In genomic region chr21:45356251-45356650, GRCh38 we compare ENCODE assay signal across 15 cellular contexts. TPM values are rescaled to one million over a fixed set of nuclear protein-coding genes. Genes with fewer than 3 reads are reported as not detected.
DNase-seq lines count a peak whose midpoint lies in the region; ATAC-seq and TF ChIP-seq lines count a peak whose summit lies in the region.
"Had no signal": no experiment of that assay in that cellular context is flagged by ENCODE, and none has a peak within 500 bp of the region (broad histone marks: within the 10 kb centered on the region; RNA-seq: fewer than 3 reads in every experiment).

No MANE protein-coding gene starts in this region.

- H3K27me3 Mint-ChIP-seq in endothelial cell (ENCODE audit: unreplicated experiment), result peaks cover 4% of the 10 kb centered on the region
- H3K27me3 Mint-ChIP-seq in mesothelial cell of epicardium (ENCODE audit: low read depth), result peaks cover 6% of the 10 kb centered on the region

- no peak overlapping the region for H3K27ac ChIP-seq in A673 (ENCODE audit: low read depth, low read length, poor library complexity, severe bottlenecking)
- H3K27ac ChIP-seq in HUES48 (ENCODE audit: low read depth, low read length), result peak overlapping the region; percentile 66

- no peaks in the 10 kb centered on the region for H3K9me3 ChIP-seq in A673 (ENCODE audit: low read depth, low read length, poor library complexity, severe bottlenecking)
- H3K9me3 ChIP-seq in HUES48 (ENCODE audit: control insufficient read depth, insufficient read depth, low read length), result no peaks in the 10 kb centered on the region
- H3K9me3 ChIP-seq: upper lobe of right lung had no signal

- peaks cover 5% of the 10 kb centered on the region for H3K4me1 Mint-ChIP-seq in endothelial cell (ENCODE audit: unreplicated experiment)
- peaks cover 60% of the 10 kb centered on the region for H3K4me1 Mint-ChIP-seq in mesothelial cell of epicardium

- H3K27ac Mint-ChIP-seq in endothelial cell (ENCODE audit: unreplicated experiment) (no peak overlapping the region), mesothelial cell of epicardium (peak overlapping the region; percentile 15)
- H3K27ac Mint-ChIP-seq: activated naive CD4-positive, alpha-beta T cell treated with anti-CD3 and anti-CD28 coated beads, Interleukin-2, amount 50 U/mL, for 72 hours had no signal

- intact Hi-C loops in A673 (cut with micrococcal nuclease; ENCODE audit: unreplicated experiment), result no loop called here

- peaks cover 5% of the 10 kb centered on the region for H3K4me1 ChIP-seq in A673 (ENCODE audit: insufficient read depth, low read length, poor library complexity, severe bottlenecking)
- peaks cover 9% of the 10 kb centered on the region for H3K4me1 ChIP-seq in HUES48 (ENCODE audit: control insufficient read depth, insufficient read depth, low read length)

- CTCF ChIA-PET in A673 (lab: Charles Lee), result no interaction called here

- no peak overlapping the region for H3K9ac ChIP-seq in HUES48 (ENCODE audit: low read depth, low read length)

- POLR2A ChIA-PET in A673 (lab: Charles Lee; ENCODE audit: low non-redundant PET), result no interaction called here

- no peak for ATAC-seq in GM18873 (IDR thresholded peaks at IDR 0.05; ENCODE audit: low FRiP score, unreplicated experiment)
- ATAC-seq: activated naive CD4-positive, alpha-beta T cell treated with anti-CD3 and anti-CD28 coated beads, Interleukin-2, amount 50 U/mL, for 72 hours; left colon; upper lobe of right lung had no signal

- DNase-seq in A673 (ENCODE audit: low spot score) (no peak), endothelial cell (ENCODE audit: low spot score) (no peak), mesothelial cell of epicardium (ENCODE audit: low spot score in 2 of 2, unreplicated experiment in 2 of 2) (no peak), dedifferentiated amniotic fluid mesenchymal stem cell (ENCODE audit: extremely low spot score) (no peak), glomerular visceral epithelial cell (ENCODE audit: extremely low spot score) (no peak), 8988T (no peak)
- DNase-seq: foreskin fibroblast; left colon; NCI-H524 treated with DMSO at 0.1 percent for 48 hours; SHP77; stimulated activated CD4-positive, alpha-beta T cell treated with anti-CD3 and anti-CD28 coated beads, Interleukin-12 subunit alpha, Interleukin-12 subunit beta, amount 100 ng/mL, for 4 hours; upper lobe of right lung had no signal

- H3K36me3 ChIP-seq in A673 (ENCODE audit: insufficient read depth, low read length, poor library complexity, severe bottlenecking), result no peaks in the 10 kb centered on the region
- no peaks in the 10 kb centered on the region for H3K36me3 ChIP-seq in HUES48 (ENCODE audit: control insufficient read depth, insufficient read depth, low read length)
- H3K36me3 ChIP-seq: upper lobe of right lung had no signal

- no peak overlapping the region for H3K4me3 ChIP-seq in A673 (ENCODE audit: low read depth, low read length, poor library complexity, severe bottlenecking)
- H3K4me3 ChIP-seq in HUES48 (ENCODE audit: low read depth, low read length), result no peak overlapping the region
- H3K4me3 ChIP-seq: upper lobe of right lung had no signal

- TF ChIP-seq CTCF in A673 (conservative IDR thresholded peaks at IDR 0.05; ENCODE audit: low read depth, low read length), result peak; percentile 41
- TF ChIP-seq CTCF in endothelial cell (IDR thresholded peaks at IDR 0.05; ENCODE audit: unreplicated experiment), result peak; percentile 15
- TF ChIP-seq CTCF in mesothelial cell of epicardium (IDR thresholded peaks at IDR 0.05; ENCODE audit: unreplicated experiment), result no peak

- H3K4me3 Mint-ChIP-seq in endothelial cell (ENCODE audit: unreplicated experiment) (no peak overlapping the region), mesothelial cell of epicardium (no peak overlapping the region)

- H3K9me3 Mint-ChIP-seq in endothelial cell (ENCODE audit: unreplicated experiment) (no peaks in the 10 kb centered on the region), mesothelial cell of epicardium (no peaks in the 10 kb centered on the region)
- H3K9me3 Mint-ChIP-seq: activated naive CD4-positive, alpha-beta T cell treated with anti-CD3 and anti-CD28 coated beads, Interleukin-2, amount 50 U/mL, for 72 hours had no signal

- H3K36me3 Mint-ChIP-seq in endothelial cell (ENCODE audit: low read depth, unreplicated experiment) (no peaks in the 10 kb centered on the region), mesothelial cell of epicardium (no peaks in the 10 kb centered on the region)
- H3K36me3 Mint-ChIP-seq: activated naive CD4-positive, alpha-beta T cell treated with anti-CD3 and anti-CD28 coated beads, Interleukin-2, amount 50 U/mL, for 72 hours had no signal

- H3K27me3 ChIP-seq in A673 (replicated peaks; ENCODE audit: insufficient read depth, low read depth, low read length, poor library complexity), result no peaks in the 10 kb centered on the region
- no peaks in the 10 kb centered on the region for H3K27me3 ChIP-seq in HUES48 (ENCODE audit: control insufficient read depth, insufficient read depth, low read length)
- H3K27me3 ChIP-seq: upper lobe of right lung had no signal

- no TSS peak for BruUV-seq in A673 (replicated peaks; lab: Mats Ljungman, UMichigan)

RNA-seq across cellular contexts. Expression of gene COL18A1, which starts 48.7 kb away (rescaled TPM):
- total RNA-seq in A673 (2021) (3.3 and 5.0 TPM in 2 replicates), endothelial cell (ENCODE audit: unreplicated experiment) (61.1 TPM), mesothelial cell of epicardium (302 to 315 TPM (median 305 TPM) in 3 replicates)

Comparison
In these comparisons a context has a peak if more than half of its experiments do, and no peak if none do; other contexts are left out.
1. RNA of gene COL18A1, which starts 48.7 kb away (total RNA-seq): 302 to 315 TPM in mesothelial cell of epicardium and 61.1 TPM in endothelial cell (single experiment); 3.3 to 5.0 TPM in A673; every median in the first group is over 10 times any median in the second.